ENCODE assay signal across 17 cellular contexts in the genomic region with DNA sequence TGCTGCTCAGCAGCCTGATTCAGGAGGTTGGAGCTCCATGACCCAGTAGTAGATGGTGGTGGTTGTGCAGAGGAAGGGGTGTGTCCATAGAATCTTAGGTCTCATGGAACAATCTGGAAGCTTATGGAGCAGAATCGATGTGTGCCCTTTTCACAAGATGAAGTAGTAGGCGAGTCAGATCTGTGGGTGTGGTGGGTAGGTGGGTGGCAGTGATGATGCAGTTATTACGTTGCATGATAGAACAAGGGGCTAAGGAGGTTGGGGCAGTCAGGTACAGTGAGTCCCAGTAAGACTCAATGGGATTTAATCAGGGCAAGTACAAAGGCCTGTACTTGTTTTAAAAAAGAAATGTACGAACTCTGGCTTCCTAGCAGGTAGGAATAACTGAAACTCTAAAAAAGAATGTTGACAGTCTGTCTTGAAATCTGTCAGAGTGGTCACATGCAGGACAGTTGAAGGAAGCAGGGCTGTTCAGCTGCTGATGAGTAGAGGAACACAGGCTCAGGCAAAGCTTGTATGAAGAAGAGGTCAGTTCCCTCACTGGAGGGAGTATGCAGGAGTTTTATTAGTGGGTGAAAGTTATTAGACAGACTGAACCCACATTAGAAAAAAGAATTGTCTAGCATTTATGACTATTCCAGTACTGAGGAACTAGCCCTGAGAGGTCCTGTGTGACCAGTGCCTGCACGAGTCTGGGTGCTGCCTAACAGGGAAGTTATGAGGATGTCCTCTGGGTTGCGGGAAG. TPM values are rescaled to one million over a fixed set of nuclear protein-coding genes. Genes with fewer than 3 reads are reported as not detected.
DNase-seq lines count a peak whose midpoint lies in the region; ATAC-seq, FAIRE-seq and TF ChIP-seq lines count a peak whose summit lies in the region.
"Had no signal": no experiment of that assay in that cellular context is flagged by ENCODE, and none has a peak within 500 bp of the region (broad histone marks: within the 10 kb centered on the region; RNA-seq: fewer than 3 reads in every experiment).

No MANE protein-coding gene starts in this region.

- 83% methylated on average over 6 of the region's 6 CpGs for WGBS in right lobe of liver (ENCODE audit: insufficient coverage, low coverage, low lambda C conversion rate, missing lambda C conversion rate)
- WGBS in HepG2 (ENCODE audit: low lambda C conversion rate): 94% methylated on average over 6 of the region's 6 CpGs
- WGBS in prostate gland: 75% methylated on average over 6 of the region's 6 CpGs

- TF ChIP-seq CTCF in right lobe of liver (IDR thresholded peaks at IDR 0.05) (no peak), HepG2 (CRISPR knock-in tag; IDR thresholded peaks at IDR 0.05) (no peak), lower lobe of right lung (IDR thresholded peaks at IDR 0.05) (no peak), prostate gland (IDR thresholded peaks at IDR 0.05) (no peak)

- H3K27me3 ChIP-seq in right lobe of liver (no peaks in the 10 kb centered on the region), HepG2 (ENCODE audit: control insufficient read depth in 1 of 2, insufficient read depth in 2 of 2, low read length in 2 of 2) (no peaks in the 10 kb centered on the region), lower lobe of right lung (ENCODE audit: low read depth) (no peaks in the 10 kb centered on the region), prostate gland (replicated peaks; ENCODE audit: insufficient read depth) (no peaks in the 10 kb centered on the region)
- H3K27me3 ChIP-seq: adrenal gland had no signal

- no peak overlapping the region for H3K4me3 ChIP-seq in right lobe of liver
- H3K4me3 ChIP-seq in HepG2 (replicated peaks in 1 of 3; ENCODE audit: insufficient read depth in 1 of 3, low read depth in 2 of 3, low read length in 3 of 3): no peak overlapping the region
- H3K4me3 ChIP-seq in lower lobe of right lung: no peak overlapping the region
- H3K4me3 ChIP-seq in prostate gland: no peak overlapping the region
- H3K4me3 ChIP-seq: adrenal gland had no signal

- TF ChIP-seq EP300 in HepG2 (IDR thresholded peaks at IDR 0.05; ENCODE audit: low read depth in 2 of 2, low read length in 2 of 2) (no peak), HepG2 (CRISPR knock-in tag; IDR thresholded peaks at IDR 0.05; ENCODE audit: borderline replicate concordance) (no peak)

- peak overlapping the region; percentile 80 for H3K27ac Mint-ChIP-seq in T-helper 17 cell
- H3K27ac Mint-ChIP-seq: WTC11 had no signal

- H3K9ac ChIP-seq in HepG2 (ENCODE audit: insufficient read depth, low read depth, low read length): no peak overlapping the region
- H3K9ac ChIP-seq: SK-N-SH had no signal

- no peak for TF ChIP-seq RAD21 in HepG2 (CRISPR knock-in tag; IDR thresholded peaks at IDR 0.05)

- ATAC-seq in right lobe of liver (peak in 3 of 4 donors; percentile 34 to 58 (median 42)), HepG2 (no peak), T-helper 17 cell (no peak), lower lobe of right lung (peak; percentile 38 to 64), HG03196 (IDR thresholded peaks at IDR 0.05; ENCODE audit: unreplicated experiment) (no peak)
- ATAC-seq: WTC11 had no signal

- no peaks in the 10 kb centered on the region for H3K27me3 Mint-ChIP-seq in T-helper 17 cell

- H3K4me2 ChIP-seq in HepG2 (ENCODE audit: low read depth, low read length): no peak overlapping the region
- H3K4me2 ChIP-seq: SK-N-SH had no signal

- H3K36me3 ChIP-seq in right lobe of liver (no peaks in the 10 kb centered on the region), HepG2 (replicated peaks in 1 of 2; ENCODE audit: control insufficient read depth in 1 of 2, insufficient read depth in 2 of 2, low read length in 2 of 2) (peaks cover 13 to 63% of the 10 kb centered on the region in 2 experiments), lower lobe of right lung (peaks cover 11% of the 10 kb centered on the region), prostate gland (no peaks in the 10 kb centered on the region)
- H3K36me3 ChIP-seq: adrenal gland had no signal

- FAIRE-seq in HepG2 (lab: Jason Lieb, UNC) (no peak), urothelium cell line (lab: Jason Lieb, UNC) (no peak)
- FAIRE-seq: G401.6, GM18507 had no signal

- no peaks in the 10 kb centered on the region for H3K4me1 ChIP-seq in right lobe of liver
- peaks cover 20% of the 10 kb centered on the region for H3K4me1 ChIP-seq in HepG2 (ENCODE audit: insufficient read depth, low read length)
- peaks cover 34% of the 10 kb centered on the region for H3K4me1 ChIP-seq in lower lobe of right lung
- peaks cover 5% of the 10 kb centered on the region for H3K4me1 ChIP-seq in prostate gland (replicated peaks)
- H3K4me1 ChIP-seq: adrenal gland had no signal

- peaks cover 79% of the 10 kb centered on the region for H3K79me2 ChIP-seq in HepG2 (ENCODE audit: insufficient read depth, low read length)

- DNase-seq in right lobe of liver (no peak), HepG2 (ENCODE audit: low spot score) (no peak), T-helper 17 cell (no peak), lower lobe of right lung (no peak), urothelium cell line (ENCODE audit: low spot score) (no peak), prostate gland (ENCODE audit: low spot score) (no peak), NCI-H128 (lab: John Stamatoyannopoulos, UW; ENCODE audit: unreplicated experiment) (no peak)
- DNase-seq: adrenal gland; cortex of kidney; H7; MM.1S; SK-N-SH; stimulated activated CD4-positive, alpha-beta T cell treated with anti-CD3 and anti-CD28 coated beads, Interleukin-2, amount 100 ng/mL, for 24 hours had no signal

- peaks cover 13% of the 10 kb centered on the region for H3K36me3 Mint-ChIP-seq in T-helper 17 cell (ENCODE audit: low read depth)

- H3K4me1 Mint-ChIP-seq in T-helper 17 cell: peaks cover 52% of the 10 kb centered on the region

- intact Hi-C loops in right lobe of liver (cut with DNase I) (no loop called here), HepG2 (cut with micrococcal nuclease; ENCODE audit: unreplicated experiment) (no loop called here), lower lobe of right lung (cut with DNase I) (no loop called here), prostate gland (cut with DNase I) (no loop called here)

- POLR2A ChIA-PET in HepG2 (lab: Yijun Ruan, JAX): no interaction called here

- BruUV-seq in HepG2 (replicated peaks; lab: Mats Ljungman, UMichigan): no TSS peak

- CTCF ChIA-PET in HepG2 (lab: Yijun Ruan, JAX; ENCODE audit: low intra/inter-chr PET ratio, low total read pairs): no interaction called here

- H3K27ac ChIP-seq in right lobe of liver: no peak overlapping the region
- no peak overlapping the region for H3K27ac ChIP-seq in HepG2 (ENCODE audit: extremely low read length, insufficient read depth, low read length)
- no peak overlapping the region for H3K27ac ChIP-seq in lower lobe of right lung
- H3K27ac ChIP-seq in prostate gland: no peak overlapping the region
- H3K27ac ChIP-seq: adrenal gland had no signal

- H3K4me3 Mint-ChIP-seq in T-helper 17 cell: no peak overlapping the region
- H3K4me3 Mint-ChIP-seq: WTC11 had no signal

- in situ Hi-C loops in HepG2 (cut with HindIII; ENCODE audit: extremely low pct_ligation_motif_present, low pct_unique_long_range_greater_than_20kb): no loop called here

- no peak overlapping the region for H2AFZ ChIP-seq in HepG2 (ENCODE audit: low read length)

- no peaks in the 10 kb centered on the region for H3K9me3 ChIP-seq in right lobe of liver
- no peaks in the 10 kb centered on the region for H3K9me3 ChIP-seq in HepG2 (ENCODE audit: low read length)
- no peaks in the 10 kb centered on the region for H3K9me3 ChIP-seq in T-helper 17 cell (ENCODE audit: control insufficient read depth, low read length, poor library complexity, severe bottlenecking)
- H3K9me3 ChIP-seq in lower lobe of right lung: no peaks in the 10 kb centered on the region
- H3K9me3 ChIP-seq in prostate gland: no peaks in the 10 kb centered on the region
- H3K9me3 ChIP-seq: adrenal gland, SK-N-SH had no signal

- peaks cover 11% of the 10 kb centered on the region; the same call in 1 of the 2 replicates for H4K20me1 ChIP-seq in HepG2 (ENCODE audit: insufficient read depth, low read length)

- TF ChIP-seq POLR2A in right lobe of liver (IDR thresholded peaks at IDR 0.05): no peak
- no peak for TF ChIP-seq POLR2A in HepG2 (IDR thresholded peaks at IDR 0.05; ENCODE audit: insufficient read depth in 1 of 2, low read depth in 2 of 2, low read length in 2 of 2)
- no peak for TF ChIP-seq POLR2A in prostate gland (IDR thresholded peaks at IDR 0.05)

RNA-seq across cellular contexts. Expression of a gene that starts 9.3 kb away (rescaled TPM):
- total RNA-seq in right lobe of liver (1 to 10 TPM; 3.7 to 6.8 (median 5.1) TPM), HepG2 (2016; rRNA removed; fragmentation: Illumina TruSeq; extraction: Trizol) (6.8 TPM in 2 replicates), T-helper 17 cell (10 to 100 TPM; 20.3 to 22.5 TPM), lower lobe of right lung (21.5 TPM), prostate gland (10 to 100 TPM; 12.8 to 13.8 TPM)
- 0.71 and 1.2 TPM in 2 replicates for total RNA-seq in HepG2 (2016; cell fraction: cytosol; rRNA removed; fragmentation: Illumina TruSeq; extraction: Trizol; ENCODE audit: low read depth)
- total RNA-seq in HepG2 (2016; cell fraction: insoluble cytoplasmic fraction; rRNA removed; fragmentation: Illumina TruSeq; extraction: Trizol): 6.1 and 7.2 TPM in 2 replicates
- 2.4 and 2.7 TPM in 2 replicates for total RNA-seq in HepG2 (2016; cell fraction: membrane; rRNA removed; fragmentation: Illumina TruSeq; extraction: Trizol)
- total RNA-seq in HepG2 (2016; cell fraction: nucleus; rRNA removed; fragmentation: Illumina TruSeq; extraction: Trizol): 12.1 and 16.6 TPM in 2 replicates
- 4.3 and 4.7 TPM in 2 replicates for polyA plus RNA-seq in HepG2 (2011; rRNA removed)
- polyA plus RNA-seq in HepG2 (2011; cell fraction: cytosol; rRNA removed): 1.7 and 2.0 TPM in 2 replicates
- 19.7 and 21.9 TPM in 2 replicates for polyA plus RNA-seq in HepG2 (2011; cell fraction: nucleus; rRNA removed)
- polyA plus RNA-seq in HepG2 (2012): 6.0 and 7.3 TPM in 2 replicates
- 0.26 and 0.32 TPM in 2 replicates for polyA plus RNA-seq in HepG2 (2016; cell fraction: cytosol; fragmentation: Illumina TruSeq; extraction: Trizol; ENCODE audit: low read depth)
- 4.5 and 5.7 TPM in 2 replicates for polyA plus RNA-seq in HepG2 (2016; cell fraction: insoluble cytoplasmic fraction; fragmentation: Illumina TruSeq; extraction: Trizol; ENCODE audit: low read depth)
- polyA plus RNA-seq in HepG2 (2016; cell fraction: membrane; fragmentation: Illumina TruSeq; extraction: Trizol; ENCODE audit: low read depth): 0.63 and 0.87 TPM in 2 replicates
- 24.0 and 27.9 TPM in 2 replicates for polyA plus RNA-seq in HepG2 (2016; cell fraction: nucleus; fragmentation: Illumina TruSeq; extraction: Trizol; ENCODE audit: insufficient read depth, low read depth)
- 7.6 and 10.7 TPM in 2 replicates for polyA minus RNA-seq in HepG2 (2011; rRNA and poly(A)+ RNA removed; ENCODE audit: low replicate concordance)
- 3.4 and 4.2 TPM in 2 replicates for polyA minus RNA-seq in HepG2 (2011; cell fraction: cytosol; rRNA and poly(A)+ RNA removed)
- polyA minus RNA-seq in HepG2 (2011; cell fraction: nucleus; rRNA and poly(A)+ RNA removed): 14.0 and 14.5 TPM in 2 replicates

Comparison
In these comparisons a context has a peak if more than half of its experiments do, and no peak if none do; other contexts are left out.
1. ATAC-seq: peak in right lobe of liver (3 of 4) and lower lobe of right lung (2 of 2); none in HepG2 (single experiment), T-helper 17 cell (single experiment) and HG03196 (single experiment).